1 cellular context compared by ENCODE assay signal in genomic region chr7:50382455-50382854, GRCh38.
TF ChIP-seq lines count a peak whose summit lies in the region.

No MANE protein-coding gene starts in this region.

TF ChIP-seq in GM23338, 12 proteins besides CTCF, POLR2A, EP300 and RAD21:
- TF ChIP-seq ZNF462 (CRISPR knock-in tag; IDR thresholded peaks at IDR 0.05): no peak
- no peak for TF ChIP-seq NANOG (IDR thresholded peaks at IDR 0.05; ENCODE audit: borderline replicate concordance)
- TF ChIP-seq STAT1 (IDR thresholded peaks at IDR 0.05; ENCODE audit: unreplicated experiment): no peak
- no peak for TF ChIP-seq JUNB (IDR thresholded peaks at IDR 0.05; ENCODE audit: unreplicated experiment)
